Comparison of ENCODE assay signal across 8 cellular contexts in genomic region chr14:50610465-50610864, GRCh38.
"Had no signal": no experiment of that assay in that cellular context is flagged by ENCODE, and none has a peak within 500 bp of the region (broad histone marks: within the 10 kb centered on the region; RNA-seq: fewer than 3 reads in every experiment).

No MANE protein-coding gene starts in this region.

- DNase-seq: GM23248, GOT3, H7, HFFc6, KG1 had no signal

- H3K36me3 ChIP-seq: HAP-1 had no signal

- H3K4me3 ChIP-seq: GM23248, HAP-1 had no signal

- ATAC-seq: HCT116 had no signal

- H3K9ac ChIP-seq: GM23248 had no signal

- H3K9me3 ChIP-seq: HAP-1 had no signal

- H2AFZ ChIP-seq: GM23248 had no signal

- H3K27ac ChIP-seq: GM23248, HL-60 had no signal
